Comparison of ENCODE assay signal across 1 cellular context in the genomic region with DNA sequence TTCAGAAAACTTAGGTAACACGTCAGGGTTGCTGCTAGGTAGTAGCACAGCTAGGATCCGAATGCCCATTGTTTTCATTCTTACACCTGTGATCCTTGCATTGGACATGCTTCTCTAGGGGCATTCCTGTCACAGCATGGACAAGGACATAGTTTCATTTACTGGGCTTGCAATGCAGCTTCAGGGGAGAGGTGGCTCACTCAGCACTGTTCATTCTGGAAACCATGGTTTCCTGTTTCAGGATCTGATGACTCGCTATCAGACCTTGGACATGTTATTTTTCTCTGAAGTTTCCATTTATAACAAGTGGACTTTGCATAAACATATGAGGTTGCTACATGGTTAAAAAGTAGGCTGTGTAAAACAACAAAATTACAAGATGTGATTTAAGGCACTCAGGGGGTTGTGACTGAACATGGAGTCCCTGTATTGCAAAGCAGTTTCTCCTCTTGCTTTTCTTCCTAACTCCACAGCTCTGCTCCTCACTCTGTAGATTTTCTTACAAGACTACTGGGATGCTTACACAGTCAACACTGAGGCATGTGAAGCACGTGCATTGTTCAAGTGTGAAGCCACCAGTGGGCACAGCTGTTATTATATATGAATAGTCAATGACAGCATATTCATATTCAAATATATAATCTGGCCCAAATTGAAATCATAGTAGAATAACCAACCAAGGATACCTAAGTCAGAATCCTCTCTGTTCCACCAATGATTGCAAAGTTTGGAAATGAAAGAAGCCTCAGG.
TF ChIP-seq lines count a peak whose summit lies in the region.

No MANE protein-coding gene starts in this region.

TF ChIP-seq in WTC11, 78 proteins besides CTCF, POLR2A, EP300 and RAD21 (continued from another document):
- TF ChIP-seq, protein P1, sequence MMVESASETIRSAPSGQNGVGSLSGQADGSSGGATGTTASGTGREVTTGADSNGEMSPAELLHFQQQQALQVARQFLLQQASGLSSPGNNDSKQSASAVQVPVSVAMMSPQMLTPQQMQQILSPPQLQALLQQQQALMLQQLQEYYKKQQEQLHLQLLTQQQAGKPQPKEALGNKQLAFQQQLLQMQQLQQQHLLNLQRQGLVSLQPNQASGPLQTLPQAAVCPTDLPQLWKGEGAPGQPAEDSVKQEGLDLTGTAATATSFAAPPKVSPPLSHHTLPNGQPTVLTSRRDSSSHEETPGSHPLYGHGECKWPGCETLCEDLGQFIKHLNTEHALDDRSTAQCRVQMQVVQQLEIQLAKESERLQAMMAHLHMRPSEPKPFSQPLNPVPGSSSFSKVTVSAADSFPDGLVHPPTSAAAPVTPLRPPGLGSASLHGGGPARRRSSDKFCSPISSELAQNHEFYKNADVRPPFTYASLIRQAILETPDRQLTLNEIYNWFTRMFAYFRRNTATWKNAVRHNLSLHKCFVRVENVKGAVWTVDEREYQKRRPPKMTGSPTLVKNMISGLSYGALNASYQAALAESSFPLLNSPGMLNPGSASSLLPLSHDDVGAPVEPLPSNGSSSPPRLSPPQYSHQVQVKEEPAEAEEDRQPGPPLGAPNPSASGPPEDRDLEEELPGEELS (CRISPR knock-in tag; IDR thresholded peaks at IDR 0.05), result no peak
- TF ChIP-seq ZBTB21 (CRISPR knock-in tag; IDR thresholded peaks at IDR 0.05; ENCODE audit: borderline replicate concordance) (no peak), MXD4 (CRISPR knock-in tag; IDR thresholded peaks at IDR 0.05; ENCODE audit: borderline replicate concordance) (no peak), SMAD3 (CRISPR knock-in tag; IDR thresholded peaks at IDR 0.05; ENCODE audit: borderline replicate concordance) (no peak)
